In genomic region chr1:32918166-32918565, GRCh38 we compare ENCODE assay signal across 2 cellular contexts.
TF ChIP-seq lines count a peak whose summit lies in the region.

No MANE protein-coding gene starts in this region.

TF ChIP-seq in K562, 482 proteins besides CTCF, POLR2A, EP300 and RAD21:
- TF ChIP-seq RFX1 (IDR thresholded peaks at IDR 0.05) (peak; percentile 32), NFIX (CRISPR knock-in tag; IDR thresholded peaks at IDR 0.05; ENCODE audit: low read depth) (no peak), ELF2 (CRISPR knock-in tag; IDR thresholded peaks at IDR 0.05) (no peak)
TF ChIP-seq in K562: peak in this region for 1.

TF ChIP-seq in WTC11, 78 proteins besides CTCF, POLR2A, EP300 and RAD21:
- TF ChIP-seq, protein P1, sequence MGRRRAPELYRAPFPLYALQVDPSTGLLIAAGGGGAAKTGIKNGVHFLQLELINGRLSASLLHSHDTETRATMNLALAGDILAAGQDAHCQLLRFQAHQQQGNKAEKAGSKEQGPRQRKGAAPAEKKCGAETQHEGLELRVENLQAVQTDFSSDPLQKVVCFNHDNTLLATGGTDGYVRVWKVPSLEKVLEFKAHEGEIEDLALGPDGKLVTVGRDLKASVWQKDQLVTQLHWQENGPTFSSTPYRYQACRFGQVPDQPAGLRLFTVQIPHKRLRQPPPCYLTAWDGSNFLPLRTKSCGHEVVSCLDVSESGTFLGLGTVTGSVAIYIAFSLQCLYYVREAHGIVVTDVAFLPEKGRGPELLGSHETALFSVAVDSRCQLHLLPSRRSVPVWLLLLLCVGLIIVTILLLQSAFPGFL (CRISPR knock-in tag; IDR thresholded peaks at IDR 0.05; ENCODE audit: borderline replicate concordance) = no peak
- TF ChIP-seq PRRX2 (CRISPR knock-in tag; IDR thresholded peaks at IDR 0.05) = no peak
- no peak for TF ChIP-seq TP53 (CRISPR knock-in tag; IDR thresholded peaks at IDR 0.05)
- TF ChIP-seq, protein P2, sequence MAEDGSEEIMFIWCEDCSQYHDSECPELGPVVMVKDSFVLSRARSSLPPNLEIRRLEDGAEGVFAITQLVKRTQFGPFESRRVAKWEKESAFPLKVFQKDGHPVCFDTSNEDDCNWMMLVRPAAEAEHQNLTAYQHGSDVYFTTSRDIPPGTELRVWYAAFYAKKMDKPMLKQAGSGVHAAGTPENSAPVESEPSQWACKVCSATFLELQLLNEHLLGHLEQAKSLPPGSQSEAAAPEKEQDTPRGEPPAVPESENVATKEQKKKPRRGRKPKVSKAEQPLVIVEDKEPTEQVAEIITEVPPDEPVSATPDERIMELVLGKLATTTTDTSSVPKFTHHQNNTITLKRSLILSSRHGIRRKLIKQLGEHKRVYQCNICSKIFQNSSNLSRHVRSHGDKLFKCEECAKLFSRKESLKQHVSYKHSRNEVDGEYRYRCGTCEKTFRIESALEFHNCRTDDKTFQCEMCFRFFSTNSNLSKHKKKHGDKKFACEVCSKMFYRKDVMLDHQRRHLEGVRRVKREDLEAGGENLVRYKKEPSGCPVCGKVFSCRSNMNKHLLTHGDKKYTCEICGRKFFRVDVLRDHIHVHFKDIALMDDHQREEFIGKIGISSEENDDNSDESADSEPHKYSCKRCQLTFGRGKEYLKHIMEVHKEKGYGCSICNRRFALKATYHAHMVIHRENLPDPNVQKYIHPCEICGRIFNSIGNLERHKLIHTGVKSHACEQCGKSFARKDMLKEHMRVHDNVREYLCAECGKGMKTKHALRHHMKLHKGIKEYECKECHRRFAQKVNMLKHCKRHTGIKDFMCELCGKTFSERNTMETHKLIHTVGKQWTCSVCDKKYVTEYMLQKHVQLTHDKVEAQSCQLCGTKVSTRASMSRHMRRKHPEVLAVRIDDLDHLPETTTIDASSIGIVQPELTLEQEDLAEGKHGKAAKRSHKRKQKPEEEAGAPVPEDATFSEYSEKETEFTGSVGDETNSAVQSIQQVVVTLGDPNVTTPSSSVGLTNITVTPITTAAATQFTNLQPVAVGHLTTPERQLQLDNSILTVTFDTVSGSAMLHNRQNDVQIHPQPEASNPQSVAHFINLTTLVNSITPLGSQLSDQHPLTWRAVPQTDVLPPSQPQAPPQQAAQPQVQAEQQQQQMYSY (CRISPR knock-in tag; IDR thresholded peaks at IDR 0.05) = no peak
- TF ChIP-seq NR3C1 (CRISPR knock-in tag; conservative IDR thresholded peaks at IDR 0.05; ENCODE audit: low read depth) = no peak
- no peak for TF ChIP-seq NFATC4 (CRISPR knock-in tag; IDR thresholded peaks at IDR 0.05)
- TF ChIP-seq, protein P3, sequence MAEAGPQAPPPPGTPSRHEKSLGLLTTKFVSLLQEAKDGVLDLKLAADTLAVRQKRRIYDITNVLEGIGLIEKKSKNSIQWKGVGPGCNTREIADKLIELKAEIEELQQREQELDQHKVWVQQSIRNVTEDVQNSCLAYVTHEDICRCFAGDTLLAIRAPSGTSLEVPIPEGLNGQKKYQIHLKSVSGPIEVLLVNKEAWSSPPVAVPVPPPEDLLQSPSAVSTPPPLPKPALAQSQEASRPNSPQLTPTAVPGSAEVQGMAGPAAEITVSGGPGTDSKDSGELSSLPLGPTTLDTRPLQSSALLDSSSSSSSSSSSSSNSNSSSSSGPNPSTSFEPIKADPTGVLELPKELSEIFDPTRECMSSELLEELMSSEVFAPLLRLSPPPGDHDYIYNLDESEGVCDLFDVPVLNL (CRISPR knock-in tag; IDR thresholded peaks at IDR 0.05; ENCODE audit: borderline replicate concordance, low read depth) = no peak
- no peak for TF ChIP-seq IRF2 (CRISPR knock-in tag; IDR thresholded peaks at IDR 0.05; ENCODE audit: borderline replicate concordance, low read depth)
- no peak for TF ChIP-seq STAT6 (CRISPR knock-in tag; conservative IDR thresholded peaks at IDR 0.05; ENCODE audit: low read depth)
- TF ChIP-seq, protein P4, sequence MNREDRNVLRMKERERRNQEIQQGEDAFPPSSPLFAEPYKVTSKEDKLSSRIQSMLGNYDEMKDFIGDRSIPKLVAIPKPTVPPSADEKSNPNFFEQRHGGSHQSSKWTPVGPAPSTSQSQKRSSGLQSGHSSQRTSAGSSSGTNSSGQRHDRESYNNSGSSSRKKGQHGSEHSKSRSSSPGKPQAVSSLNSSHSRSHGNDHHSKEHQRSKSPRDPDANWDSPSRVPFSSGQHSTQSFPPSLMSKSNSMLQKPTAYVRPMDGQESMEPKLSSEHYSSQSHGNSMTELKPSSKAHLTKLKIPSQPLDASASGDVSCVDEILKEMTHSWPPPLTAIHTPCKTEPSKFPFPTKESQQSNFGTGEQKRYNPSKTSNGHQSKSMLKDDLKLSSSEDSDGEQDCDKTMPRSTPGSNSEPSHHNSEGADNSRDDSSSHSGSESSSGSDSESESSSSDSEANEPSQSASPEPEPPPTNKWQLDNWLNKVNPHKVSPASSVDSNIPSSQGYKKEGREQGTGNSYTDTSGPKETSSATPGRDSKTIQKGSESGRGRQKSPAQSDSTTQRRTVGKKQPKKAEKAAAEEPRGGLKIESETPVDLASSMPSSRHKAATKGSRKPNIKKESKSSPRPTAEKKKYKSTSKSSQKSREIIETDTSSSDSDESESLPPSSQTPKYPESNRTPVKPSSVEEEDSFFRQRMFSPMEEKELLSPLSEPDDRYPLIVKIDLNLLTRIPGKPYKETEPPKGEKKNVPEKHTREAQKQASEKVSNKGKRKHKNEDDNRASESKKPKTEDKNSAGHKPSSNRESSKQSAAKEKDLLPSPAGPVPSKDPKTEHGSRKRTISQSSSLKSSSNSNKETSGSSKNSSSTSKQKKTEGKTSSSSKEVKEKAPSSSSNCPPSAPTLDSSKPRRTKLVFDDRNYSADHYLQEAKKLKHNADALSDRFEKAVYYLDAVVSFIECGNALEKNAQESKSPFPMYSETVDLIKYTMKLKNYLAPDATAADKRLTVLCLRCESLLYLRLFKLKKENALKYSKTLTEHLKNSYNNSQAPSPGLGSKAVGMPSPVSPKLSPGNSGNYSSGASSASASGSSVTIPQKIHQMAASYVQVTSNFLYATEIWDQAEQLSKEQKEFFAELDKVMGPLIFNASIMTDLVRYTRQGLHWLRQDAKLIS (CRISPR knock-in tag; IDR thresholded peaks at IDR 0.05; ENCODE audit: borderline replicate concordance) = no peak
- TF ChIP-seq ZMAT4 (CRISPR knock-in tag; IDR thresholded peaks at IDR 0.05) = no peak
- TF ChIP-seq JAZF1 (CRISPR knock-in tag; IDR thresholded peaks at IDR 0.05) = no peak
